ENCODE assay signal across 8 cellular contexts in the genomic region with DNA sequence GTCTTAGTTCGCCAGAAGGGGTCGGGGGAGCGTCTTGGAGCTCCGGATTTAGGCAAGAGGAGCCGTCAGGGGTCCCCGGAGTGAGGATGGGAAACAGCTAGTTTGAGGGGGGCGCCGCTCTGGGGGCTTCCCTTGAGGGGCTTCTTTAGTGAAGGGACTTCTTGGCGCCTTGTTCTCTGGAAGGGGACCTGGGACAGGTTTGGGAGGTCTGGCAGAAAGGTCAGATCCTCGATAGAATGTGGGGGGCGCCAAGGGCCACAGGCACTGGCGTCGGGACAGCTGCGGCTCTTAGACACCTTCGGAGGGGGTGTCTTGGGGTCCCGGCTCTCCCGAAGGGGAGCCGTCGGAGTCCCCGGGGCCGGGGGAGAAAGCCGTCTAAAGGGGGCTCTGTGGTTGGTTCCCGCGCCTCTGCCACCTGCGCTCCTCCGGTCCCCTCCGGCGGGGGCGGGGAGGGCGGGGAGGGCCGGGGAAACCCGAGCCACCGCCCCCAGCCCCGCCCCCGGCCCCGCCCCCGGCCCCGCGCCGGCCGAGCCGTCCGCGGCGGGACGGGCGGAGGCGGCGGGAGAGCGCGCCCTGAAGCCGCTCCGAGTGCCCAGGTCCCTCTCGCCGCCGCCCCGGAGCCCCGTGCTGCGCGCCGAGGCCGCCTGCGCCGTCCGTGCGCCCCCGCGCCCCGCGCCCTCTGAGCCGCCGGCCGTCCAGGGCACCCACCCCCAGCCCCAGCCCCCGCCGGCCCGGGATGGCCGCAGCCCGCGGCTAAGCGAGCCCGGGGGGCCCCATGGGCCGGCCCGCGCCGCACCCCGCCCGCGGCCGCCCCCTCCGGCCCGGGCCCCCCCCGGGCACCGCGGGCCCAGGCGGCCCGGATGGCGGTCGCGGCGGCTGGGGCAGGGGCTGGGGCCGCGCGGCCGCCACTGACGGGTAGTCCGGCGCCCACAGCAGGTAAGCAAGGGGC. TPM values are rescaled to one million over a fixed set of nuclear protein-coding genes. Genes with fewer than 3 reads are reported as not detected.
DNase-seq lines count a peak whose midpoint lies in the region; ATAC-seq and TF ChIP-seq lines count a peak whose summit lies in the region.

Gene NRTN (plus strand): TSS at position 552 of the 949 bp plus-strand sequence. CDS start 19,099 bp downstream, outside the sequence.

- TF ChIP-seq CTCF in GM13977 (IDR thresholded peaks at IDR 0.05; ENCODE audit: extremely low read depth, insufficient read depth, missing control alignments): no peak
- no peak for TF ChIP-seq CTCF in OCI-LY7 (conservative IDR thresholded peaks at IDR 0.05; ENCODE audit: low read length)

- intact Hi-C loops in OCI-LY7 (cut with micrococcal nuclease; ENCODE audit: unreplicated experiment): loop anchor here (1.0 kb wide), 3 partner anchors 22 to 218 kb away; no protein-coding TSS in a partner anchor

- no peak for ATAC-seq in GM18870 (IDR thresholded peaks at IDR 0.05; ENCODE audit: unreplicated experiment)

- H3K9me3 ChIP-seq in OCI-LY7 (ENCODE audit: low read length) (no peaks in the 10 kb centered on the region), iPS-18a (ENCODE audit: control insufficient read depth, low read depth, low read length) (no peaks in the 10 kb centered on the region)

- peaks cover 22% of the 10 kb centered on the region for H3K27me3 ChIP-seq in iPS-18a (ENCODE audit: control insufficient read depth, insufficient read depth, low read length)

- H3K27ac ChIP-seq in OCI-LY7 (ENCODE audit: low read depth, low read length, poor library complexity, severe bottlenecking): no peak within 1 kb of the TSS
- H3K27ac ChIP-seq in iPS-18a (ENCODE audit: low read length): no peak within 1 kb of the TSS

- H4K20me1 ChIP-seq in OCI-LY7 (ENCODE audit: insufficient read depth, low read length): no peaks in the 10 kb centered on the region

- H3K79me2 ChIP-seq in OCI-LY7 (ENCODE audit: insufficient read depth, low read depth, low read length): no peaks in the 10 kb centered on the region

- in situ Hi-C loops in GM13977 (cut with MboI; ENCODE audit: low pct_unique_long_range_greater_than_20kb, low sequenced_read_pairs, unreplicated experiment): loop anchor here (25.0 kb wide), 1 partner anchor 208 kb away; no protein-coding TSS in a partner anchor
- in situ Hi-C loops in KBM-7 (cut with MboI; ENCODE audit: low pct_unique_long_range_greater_than_20kb, low sequenced_read_pairs): loop anchor here (10.0 kb wide), 1 partner anchor 90 kb away; no protein-coding TSS in a partner anchor

- H3K4me1 ChIP-seq in OCI-LY7 (ENCODE audit: insufficient read depth, low read length, poor library complexity, severe bottlenecking): peaks cover 17% of the 10 kb centered on the region
- H3K4me1 ChIP-seq in iPS-18a (ENCODE audit: control insufficient read depth, low read depth, low read length): peaks cover 3% of the 10 kb centered on the region

- no TSS peak for BruUV-seq in OCI-LY7 (replicated peaks; lab: Mats Ljungman, UMichigan)

- POLR2A ChIA-PET in OCI-LY7 (lab: Charles Lee): interaction anchor here (0.6 to 1.0 kb wide), 4 partner anchors 15 to 1651 kb away, joined by 3 to 5 read pairs (median 4); no protein-coding TSS in a partner anchor

- H3K36me3 ChIP-seq in OCI-LY7 (ENCODE audit: insufficient read depth, low read length) (no peaks in the 10 kb centered on the region), iPS-18a (ENCODE audit: control insufficient read depth, low read depth, low read length) (no peaks in the 10 kb centered on the region)

- H3K4me3 ChIP-seq in OCI-LY7 (ENCODE audit: low read depth, low read length, poor library complexity, severe bottlenecking) (peak within 1 kb of the TSS; percentile 55), iPS-18a (ENCODE audit: low read length) (peak within 1 kb of the TSS; percentile 45)

- CTCF ChIA-PET in OCI-LY7 (lab: Charles Lee; ENCODE audit: unreplicated experiment): interaction anchor here (0.7 to 1.5 kb wide), 8 partner anchors 20 to 218 kb away, joined by 3 to 12 read pairs (median 4); partner anchors contain the start of genes NDUFA11 and VMAC

- H3K4me2 ChIP-seq in OCI-LY7 (ENCODE audit: low read length): peak within 1 kb of the TSS; percentile 87

- peak within 1 kb of the TSS; percentile 93 for H2AFZ ChIP-seq in OCI-LY7 (ENCODE audit: low read length)

- H3K9ac ChIP-seq in iPS-18a (ENCODE audit: low read length): peak within 1 kb of the TSS; percentile 28

- no peaks in the 10 kb centered on the region for H3K9me2 ChIP-seq in OCI-LY7 (ENCODE audit: insufficient read depth, low read length)

- DNase-seq in GM13977 (ENCODE audit: low spot score) (peak; percentile 89), OCI-LY7 (ENCODE audit: low spot score) (peak; percentile 67), NCI-H526 treated with DMSO at 0.1 percent for 48 hours (lab: John Stamatoyannopoulos, UW) (no peak), KBM-7 (no peak)
- peak; percentile 61 for DNase-seq in activated naive CD4-positive, alpha-beta T cell treated with anti-CD3 and anti-CD28 coated beads, Interleukin-2, amount 50 U/mL, for 16 hours
- DNase-seq in stimulated activated CD8-positive, alpha-beta memory T cell treated with anti-CD3 and anti-CD28 coated beads, Interleukin-4, amount 100 ng/mL, for 48 hours: peak; percentile 51

RNA-seq across cellular contexts. Expression of gene NRTN, which starts in this region (rescaled TPM):
- total RNA-seq in OCI-LY7 (2014; rRNA removed; shearing (Covaris generic)): 3.2 and 3.9 TPM in 2 replicates
- 0.49 and 1.0 TPM in 2 replicates for total RNA-seq in OCI-LY7 (2022)

Comparison
In these comparisons a context has a peak if more than half of its experiments do, and no peak if none do; other contexts are left out.
1. DNase-seq: peak in GM13977 (single experiment), OCI-LY7 (single experiment), activated naive CD4-positive, alpha-beta T cell treated with anti-CD3 and anti-CD28 coated beads, Interleukin-2, amount 50 U/mL, for 16 hours (single experiment) and stimulated activated CD8-positive, alpha-beta memory T cell treated with anti-CD3 and anti-CD28 coated beads, Interleukin-4, amount 100 ng/mL, for 48 hours (single experiment); none in NCI-H526 treated with DMSO at 0.1 percent for 48 hours (single experiment) and KBM-7 (single experiment).